8 cellular contexts compared by ENCODE assay signal in genomic region chr6:43771210-43771857, GRCh38. TPM values are rescaled to one million over a fixed set of nuclear protein-coding genes. Genes with fewer than 3 reads are reported as not detected.
DNase-seq lines count a peak whose midpoint lies in the region; ATAC-seq and TF ChIP-seq lines count a peak whose summit lies in the region.

No MANE protein-coding gene starts in this region.

- peaks cover 8% of the 10 kb centered on the region for H3K36me3 Mint-ChIP-seq in effector memory CD8-positive, alpha-beta T cell (ENCODE audit: insufficient read depth)
- H3K36me3 Mint-ChIP-seq in mesothelial cell of epicardium, result peaks cover 4% of the 10 kb centered on the region

- peaks cover 16 to 21% of the 10 kb centered on the region in 2 donors for H3K4me1 Mint-ChIP-seq in effector memory CD8-positive, alpha-beta T cell (ENCODE audit: low read depth in 2 of 2)
- H3K4me1 Mint-ChIP-seq in mesothelial cell of epicardium, result peaks cover 48% of the 10 kb centered on the region

- peak overlapping the region; percentile 92 to 94 for H3K4me3 Mint-ChIP-seq in effector memory CD8-positive, alpha-beta T cell
- peak overlapping the region; percentile 99 for H3K4me3 Mint-ChIP-seq in mesothelial cell of epicardium

- no peaks in the 10 kb centered on the region for H3K9me3 Mint-ChIP-seq in effector memory CD8-positive, alpha-beta T cell
- no peaks in the 10 kb centered on the region for H3K9me3 Mint-ChIP-seq in mesothelial cell of epicardium

- TF ChIP-seq CTCF in mesothelial cell of epicardium (IDR thresholded peaks at IDR 0.05; ENCODE audit: unreplicated experiment), result no peak

- peaks cover 27 to 37% of the 10 kb centered on the region in 2 donors for H3K27me3 Mint-ChIP-seq in effector memory CD8-positive, alpha-beta T cell
- H3K27me3 Mint-ChIP-seq in mesothelial cell of epicardium (ENCODE audit: low read depth), result no peaks in the 10 kb centered on the region

- peak; percentile 30 for ATAC-seq in effector memory CD8-positive, alpha-beta T cell (replicated peaks)
- ATAC-seq in GM21619 (IDR thresholded peaks at IDR 0.05; ENCODE audit: unreplicated experiment), result no peak

- no peak overlapping the region for H3K27ac Mint-ChIP-seq in effector memory CD8-positive, alpha-beta T cell
- no peak overlapping the region for H3K27ac Mint-ChIP-seq in mesothelial cell of epicardium

- DNase-seq in SHP77 (lab: John Stamatoyannopoulos, UW) (peak; percentile 14 to 23), SHP77 treated with DMSO at 0.1 percent for 48 hours (lab: John Stamatoyannopoulos, UW) (no peak), NCI-H2196 (lab: John Stamatoyannopoulos, UW; ENCODE audit: unreplicated experiment) (peak; percentile 24), mesothelial cell of epicardium (ENCODE audit: low spot score in 2 of 2, unreplicated experiment in 2 of 2) (peak; percentile 46 to 70)
- DNase-seq in activated CD8-positive, alpha-beta memory T cell treated with anti-CD3 and anti-CD28 coated beads for 4 hours (ENCODE audit: low read depth in 2 of 2), result peak; percentile 51 to 55
- peak; percentile 37 to 46 (median 43) for DNase-seq in effector memory CD8-positive, alpha-beta T cell
- peak; percentile 77 for DNase-seq in stimulated activated CD8-positive, alpha-beta memory T cell treated with anti-CD3 and anti-CD28 coated beads, Interleukin-4, amount 100 ng/mL, for 48 hours

RNA-seq across cellular contexts. Expression of gene VEGFA, which starts 1.3 kb away (rescaled TPM):
- 181 to 186 TPM (median 185 TPM) in 3 replicates for total RNA-seq in mesothelial cell of epicardium
